In the genomic region with DNA sequence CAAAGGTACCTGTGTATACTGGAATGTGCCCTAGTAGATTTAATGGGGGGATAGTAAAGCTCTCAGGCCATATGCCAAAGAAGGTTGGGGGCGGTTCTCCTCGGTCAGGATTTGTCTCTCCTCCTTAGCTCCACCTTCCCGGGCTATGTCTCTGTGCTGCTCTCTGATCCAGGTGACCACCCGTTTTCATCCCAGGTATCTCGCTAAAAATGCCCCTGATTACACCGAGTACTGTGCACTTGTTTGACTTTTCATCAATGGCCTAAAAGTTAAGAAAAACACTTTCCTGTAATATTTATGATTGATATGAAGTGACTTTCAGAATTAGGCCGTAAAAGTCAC, we compare ENCODE assay signal across 8 cellular contexts. TPM values are rescaled to one million over a fixed set of nuclear protein-coding genes. Genes with fewer than 3 reads are reported as not detected.
DNase-seq lines count a peak whose midpoint lies in the region; ATAC-seq and TF ChIP-seq lines count a peak whose summit lies in the region.

No MANE protein-coding gene starts in this region.

- WGBS in mammary epithelial cell (ENCODE audit: low coverage, missing lambda C conversion rate) = 2% methylated on average over 7 of the region's 7 CpGs

- intact Hi-C loops in mammary epithelial cell (cut with micrococcal nuclease) = loop anchor here (2.0 to 5.0 kb wide), 3 partner anchors 83 to 950 kb away; a partner anchor contains a TSS

- no TSS peak for BruUV-seq in mammary epithelial cell (replicated peaks; lab: Mats Ljungman, UMichigan)

- no peaks in the 10 kb centered on the region for H3K27me3 Mint-ChIP-seq in mesothelial cell of epicardium (ENCODE audit: low read depth)

- peaks cover 26% of the 10 kb centered on the region for H3K4me1 Mint-ChIP-seq in mesothelial cell of epicardium

- peaks cover 32% of the 10 kb centered on the region for H3K36me3 ChIP-seq in mammary epithelial cell (ENCODE audit: insufficient read depth, low read length)

- no peaks in the 10 kb centered on the region for H3K9me3 Mint-ChIP-seq in mesothelial cell of epicardium

- in situ Hi-C loops in mammary epithelial cell (cut with MboI; ENCODE audit: low sequenced_read_pairs in 2 of 2) = no loop called here

- TF ChIP-seq CTCF in mammary epithelial cell (conservative IDR thresholded peaks at IDR 0.05 in 1 of 2, IDR thresholded peaks at IDR 0.05 in 1 of 2; ENCODE audit: extremely low read depth in 1 of 2, insufficient read depth in 1 of 2, low read depth in 1 of 2, low read length in 2 of 2) (no peak), mesothelial cell of epicardium (IDR thresholded peaks at IDR 0.05; ENCODE audit: unreplicated experiment) (no peak)

- peak overlapping the region; percentile 46 for H2AFZ ChIP-seq in mammary epithelial cell (ENCODE audit: low read depth, low read length)

- DNase-seq in ELR (ENCODE audit: low read depth) = peak; percentile 51
- DNase-seq in NCI-H1048 (lab: John Stamatoyannopoulos, UW) = peak; percentile 41
- DNase-seq in mammary epithelial cell = no peak
- DNase-seq in mesothelial cell of epicardium (ENCODE audit: low spot score in 2 of 2, unreplicated experiment in 2 of 2) = no peak
- no peak for DNase-seq in AML-193 (lab: John Stamatoyannopoulos, UW)
- DNase-seq in hippocampal formation (lab: John Stamatoyannopoulos, UW) = no peak

- H3K79me2 ChIP-seq in mammary epithelial cell (ENCODE audit: insufficient read depth, low read length) = peaks cover 94% of the 10 kb centered on the region

- ATAC-seq in HG02759 (IDR thresholded peaks at IDR 0.05; ENCODE audit: unreplicated experiment) (no peak), HG03571 (IDR thresholded peaks at IDR 0.05; ENCODE audit: unreplicated experiment) (no peak)

- CTCF ChIA-PET in mammary epithelial cell (lab: Charles Lee; ENCODE audit: low non-redundant PET) = no interaction called here

- dilution Hi-C loops in mammary epithelial cell (cut with HindIII; ENCODE audit: low sequenced_read_pairs) = loop anchor here (5.0 kb wide), 1 partner anchor 175 kb away; no protein-coding TSS in a partner anchor

- H3K27ac ChIP-seq in mammary epithelial cell (ENCODE audit: insufficient read depth, low read depth, low read length) = peak overlapping the region; percentile 71

- no peaks in the 10 kb centered on the region for H4K20me1 ChIP-seq in mammary epithelial cell (ENCODE audit: insufficient read depth, low read length)

- peak overlapping the region; percentile 69 to 86 (median 74) for H3K4me3 ChIP-seq in mammary epithelial cell (replicated peaks in 1 of 3; ENCODE audit: insufficient read depth in 1 of 3, low read depth in 2 of 3, low read length in 3 of 3)

- H3K4me1 ChIP-seq in mammary epithelial cell (ENCODE audit: insufficient read depth, low read length) = peaks cover 17% of the 10 kb centered on the region

- peaks cover 3% of the 10 kb centered on the region for H3K9me3 ChIP-seq in mammary epithelial cell (replicated peaks; ENCODE audit: insufficient read depth, low read length)

- peak overlapping the region; percentile 87 for H3K27ac Mint-ChIP-seq in mesothelial cell of epicardium

- peak overlapping the region; percentile 89 for H3K4me3 Mint-ChIP-seq in mesothelial cell of epicardium

- no peaks in the 10 kb centered on the region for H3K27me3 ChIP-seq in mammary epithelial cell (ENCODE audit: insufficient read depth, low read length)

- H3K36me3 Mint-ChIP-seq in mesothelial cell of epicardium = peaks cover 38% of the 10 kb centered on the region

- H3K9ac ChIP-seq in mammary epithelial cell (ENCODE audit: insufficient read depth, low read length) = peak overlapping the region; percentile 81

- peak overlapping the region; percentile 85 for H3K4me2 ChIP-seq in mammary epithelial cell (ENCODE audit: insufficient read depth, low read depth, low read length)

RNA-seq across cellular contexts. Expression of a gene that starts 0.7 kb away (rescaled TPM):
- 10 to 100 TPM; 13.5 to 47.7 TPM for total RNA-seq in mammary epithelial cell
- 127 TPM for polyA plus RNA-seq in mammary epithelial cell
- 17.7 TPM for polyA minus RNA-seq in mammary epithelial cell
- total RNA-seq in mesothelial cell of epicardium = 26.7 to 29.7 TPM (median 28.0 TPM) in 3 replicates

RNA-seq across cellular contexts. Expression of a gene that starts 2.3 kb away (rescaled TPM):
- total RNA-seq in mammary epithelial cell (10 to 100 TPM; 47.2 to 82.2 TPM), mesothelial cell of epicardium (38.0 to 43.8 TPM (median 41.0 TPM) in 3 replicates)
- 117 TPM for polyA plus RNA-seq in mammary epithelial cell
- 54.6 TPM for polyA minus RNA-seq in mammary epithelial cell

Comparison
In these comparisons a context has a peak if more than half of its experiments do, and no peak if none do; other contexts are left out.
1. DNase-seq: peak in ELR (single experiment) and NCI-H1048 (single experiment); none in mammary epithelial cell (single experiment), mesothelial cell of epicardium (0 of 2), AML-193 (0 of 2) and hippocampal formation (0 of 2).